23 cellular contexts compared by ENCODE assay signal in genomic region chr10:7836571-7836970, GRCh38. TPM values are rescaled to one million over a fixed set of nuclear protein-coding genes. Genes with fewer than 3 reads are reported as not detected.
DNase-seq lines count a peak whose midpoint lies in the region; ATAC-seq and TF ChIP-seq lines count a peak whose summit lies in the region.
"Had no signal": no experiment of that assay in that cellular context is flagged by ENCODE, and none has a peak within 500 bp of the region (broad histone marks: within the 10 kb centered on the region; RNA-seq: fewer than 3 reads in every experiment).

No MANE protein-coding gene starts in this region.

- H3K27ac ChIP-seq in esophagus muscularis mucosa (replicated peaks in 1 of 4): no peak overlapping the region
- no peak overlapping the region for H3K27ac ChIP-seq in right lobe of liver
- H3K27ac ChIP-seq: 22Rv1; A549; BLaER1 treated with 17β-estradiol and CSF1 and Interleukin-3, amounts not matched to agents 10 nM and 100 nM; C4-2B had no signal

- peak overlapping the region; percentile 23 for H3K27ac Mint-ChIP-seq in activated naive CD4-positive, alpha-beta T cell treated with anti-CD3 and anti-CD28 coated beads, Interleukin-2, amount 50 U/mL, for 24 hours
- peak overlapping the region; percentile 59 for H3K27ac Mint-ChIP-seq in T-helper 17 cell
- H3K27ac Mint-ChIP-seq: B cell; CD4-positive, alpha-beta T cell; CD8-positive, alpha-beta T cell had no signal

- H3K27me3 Mint-ChIP-seq in activated naive CD4-positive, alpha-beta T cell treated with anti-CD3 and anti-CD28 coated beads, Interleukin-2, amount 50 U/mL, for 24 hours: no peaks in the 10 kb centered on the region
- H3K27me3 Mint-ChIP-seq in T-helper 17 cell: no peaks in the 10 kb centered on the region
- H3K27me3 Mint-ChIP-seq: B cell; CD4-positive, alpha-beta T cell had no signal

- no peak for DNase-seq in activated naive CD4-positive, alpha-beta T cell (lab: John Stamatoyannopoulos, UW)
- no peak for DNase-seq in T-helper 17 cell
- DNase-seq in esophagus muscularis mucosa (ENCODE audit: extremely low spot score): peak; percentile 5
- no peak for DNase-seq in right lobe of liver
- DNase-seq in NAMALWA (ENCODE audit: low spot score): no peak
- no peak for DNase-seq in NCI-H1436 (lab: John Stamatoyannopoulos, UW)
- DNase-seq: AML-193; CD4-positive, alpha-beta T cell; CD8-positive, alpha-beta T cell; DMS 273 treated with DMSO at 0.1 percent for 48 hours; DMS153; DMS53; DMS79; DND-41; EL; GDM1 had no signal

- ATAC-seq in T-helper 17 cell (no peak), right lobe of liver (no peak)
- ATAC-seq: A549; CD8-positive, alpha-beta T cell; GM12878 had no signal

- no peak for TF ChIP-seq CTCF in esophagus muscularis mucosa (IDR thresholded peaks at IDR 0.05)
- no peak for TF ChIP-seq CTCF in right lobe of liver (IDR thresholded peaks at IDR 0.05)

- peaks cover 4% of the 10 kb centered on the region for H3K9me3 Mint-ChIP-seq in activated naive CD4-positive, alpha-beta T cell treated with anti-CD3 and anti-CD28 coated beads, Interleukin-2, amount 50 U/mL, for 24 hours
- H3K9me3 Mint-ChIP-seq: CD4-positive, alpha-beta T cell; CD8-positive, alpha-beta T cell had no signal

- H3K36me3 Mint-ChIP-seq in activated naive CD4-positive, alpha-beta T cell treated with anti-CD3 and anti-CD28 coated beads, Interleukin-2, amount 50 U/mL, for 24 hours: peaks cover 27% of the 10 kb centered on the region
- H3K36me3 Mint-ChIP-seq in T-helper 17 cell (ENCODE audit: low read depth): peaks cover 5% of the 10 kb centered on the region

- no peak for TF ChIP-seq POLR2A in esophagus muscularis mucosa (IDR thresholded peaks at IDR 0.05; ENCODE audit: low read depth)
- no peak for TF ChIP-seq POLR2A in right lobe of liver (IDR thresholded peaks at IDR 0.05)

- WGBS in esophagus muscularis mucosa: 95% methylated on average over 2 of the region's 2 CpGs
- WGBS in right lobe of liver (ENCODE audit: insufficient coverage, low coverage, low lambda C conversion rate, missing lambda C conversion rate): 79% methylated on average over 2 of the region's 2 CpGs

- H3K4me1 ChIP-seq in esophagus muscularis mucosa (peaks cover 0 to 3% (median 0%) of the 10 kb centered on the region in 4 donors), right lobe of liver (no peaks in the 10 kb centered on the region)
- H3K4me1 ChIP-seq: A549; BLaER1 treated with 17β-estradiol and CSF1 and Interleukin-3, amounts not matched to agents 10 nM and 100 nM had no signal

- H3K4me3 Mint-ChIP-seq in activated naive CD4-positive, alpha-beta T cell treated with anti-CD3 and anti-CD28 coated beads, Interleukin-2, amount 50 U/mL, for 24 hours: no peak overlapping the region
- no peak overlapping the region for H3K4me3 Mint-ChIP-seq in T-helper 17 cell
- H3K4me3 Mint-ChIP-seq: B cell; CD4-positive, alpha-beta T cell; CD8-positive, alpha-beta T cell had no signal

- H3K9me3 ChIP-seq in T-helper 17 cell (ENCODE audit: control insufficient read depth, low read length, poor library complexity, severe bottlenecking) (no peaks in the 10 kb centered on the region), esophagus muscularis mucosa (no peaks in the 10 kb centered on the region), right lobe of liver (no peaks in the 10 kb centered on the region)
- H3K9me3 ChIP-seq: A549 had no signal

- peaks cover 65% of the 10 kb centered on the region for H3K4me1 Mint-ChIP-seq in activated naive CD4-positive, alpha-beta T cell treated with anti-CD3 and anti-CD28 coated beads, Interleukin-2, amount 50 U/mL, for 24 hours
- peaks cover 34% of the 10 kb centered on the region for H3K4me1 Mint-ChIP-seq in T-helper 17 cell

- no peak for TF ChIP-seq EP300 in esophagus muscularis mucosa (IDR thresholded peaks at IDR 0.05)

- intact Hi-C loops in esophagus muscularis mucosa (cut with DNase I): no loop called here
- intact Hi-C loops in right lobe of liver (cut with DNase I): no loop called here

- no peak overlapping the region for H3K4me3 ChIP-seq in esophagus muscularis mucosa
- no peak overlapping the region for H3K4me3 ChIP-seq in right lobe of liver
- H3K4me3 ChIP-seq: A549; BLaER1 treated with 17β-estradiol and CSF1 and Interleukin-3, amounts not matched to agents 10 nM and 100 nM; GM12878 had no signal

- peaks cover 0 to 8% (median 0%) of the 10 kb centered on the region in 4 donors for H3K36me3 ChIP-seq in esophagus muscularis mucosa
- no peaks in the 10 kb centered on the region for H3K36me3 ChIP-seq in right lobe of liver

- no peaks in the 10 kb centered on the region for H3K27me3 ChIP-seq in esophagus muscularis mucosa
- no peaks in the 10 kb centered on the region for H3K27me3 ChIP-seq in right lobe of liver
- H3K27me3 ChIP-seq: BLaER1 treated with 17β-estradiol and CSF1 and Interleukin-3, amounts not matched to agents 10 nM and 100 nM had no signal

RNA-seq across cellular contexts. Expression of gene TAF3, which starts 18.3 kb away (rescaled TPM):
- total RNA-seq in T-helper 17 cell (10 to 100 TPM; 17.0 to 18.4 TPM), esophagus muscularis mucosa (10 to 100 TPM in 3 of 4 donors, 1 to 10 TPM in 1; 8.8 to 11.2 (median 10.7) TPM), right lobe of liver (1 to 10 TPM; 1.9 to 3.5 (median 3.0) TPM)

RNA-seq across cellular contexts. Expression of gene ATP5F1C, which starts 48.6 kb away (rescaled TPM):
- total RNA-seq in T-helper 17 cell: 100 to 1,000 TPM; 115 to 117 TPM
- total RNA-seq in esophagus muscularis mucosa: 100 to 1,000 TPM; 220 to 321 (median 258) TPM
- 100 to 1,000 TPM; 177 to 376 (median 210) TPM for total RNA-seq in right lobe of liver

RNA-seq across cellular contexts. Expression of gene KIN, which starts 48.8 kb away (rescaled TPM):
- total RNA-seq in T-helper 17 cell (1 to 10 TPM; 6.3 to 8.6 TPM), esophagus muscularis mucosa (1 to 10 TPM; 3.1 to 8.3 (median 6.1) TPM), right lobe of liver (1 to 10 TPM; 2.3 to 4.3 (median 3.4) TPM)
